8 cellular contexts compared by ENCODE assay signal in the genomic region with DNA sequence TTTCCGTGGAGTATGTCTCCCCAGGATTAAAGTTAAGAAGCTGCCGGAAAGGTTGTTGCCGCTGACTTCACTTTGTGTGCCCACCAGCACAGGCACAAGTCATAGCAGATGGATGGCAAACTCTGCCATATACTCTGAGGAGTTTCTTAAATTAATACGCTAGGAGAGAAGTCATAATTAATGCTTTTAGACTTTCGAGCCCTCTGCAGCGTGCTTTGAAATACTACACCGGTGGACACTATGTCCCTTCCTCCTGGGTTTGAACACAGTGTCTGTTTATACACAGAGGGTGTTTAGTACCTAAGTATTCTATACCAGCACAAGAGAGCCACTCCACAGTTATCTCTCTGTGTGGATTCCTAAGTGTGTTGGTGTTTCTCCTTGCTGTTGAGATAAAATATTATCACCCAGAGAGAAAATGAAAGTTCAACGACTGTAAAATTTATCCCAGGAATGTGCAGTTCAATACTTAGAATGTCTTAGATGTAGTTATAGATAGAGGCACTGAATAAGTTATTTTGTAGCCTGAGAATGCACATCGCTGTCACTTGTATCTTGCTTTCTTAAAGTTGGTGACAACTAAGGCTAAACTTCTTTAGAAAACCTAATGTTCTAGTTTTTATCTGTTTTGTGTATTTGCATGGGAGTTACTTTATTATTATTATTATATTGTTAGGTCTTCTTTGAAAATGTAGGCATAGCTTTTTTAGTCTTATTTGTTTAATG. TPM values are rescaled to one million over a fixed set of nuclear protein-coding genes. Genes with fewer than 3 reads are reported as not detected.
A peak's percentile ranks its signal among the peaks of the same experiment; 100 is the strongest.
DNase-seq lines count a peak whose midpoint lies in the region; ATAC-seq and TF ChIP-seq lines count a peak whose summit lies in the region.

No MANE protein-coding gene starts in this region.

- CTCF ChIA-PET in mammary epithelial cell (lab: Charles Lee; ENCODE audit: low non-redundant PET): no interaction called here

- ATAC-seq in HG02623 (IDR thresholded peaks at IDR 0.05; ENCODE audit: unreplicated experiment): no peak

- H3K4me1 ChIP-seq in mammary epithelial cell (ENCODE audit: insufficient read depth, low read length): peaks cover 33% of the 10 kb centered on the region
- H3K4me1 ChIP-seq in tibial nerve: peaks cover 0 to 62% (median 56%) of the 10 kb centered on the region in 4 donors

- TF ChIP-seq POLR2A in lower leg skin (IDR thresholded peaks at IDR 0.05) (no peak), tibial nerve (IDR thresholded peaks at IDR 0.05) (peak in 1 of 2 donors; percentile 7)

- H3K9me3 ChIP-seq in mammary epithelial cell (replicated peaks; ENCODE audit: insufficient read depth, low read length): no peaks in the 10 kb centered on the region
- no peaks in the 10 kb centered on the region for H3K9me3 ChIP-seq in tibial nerve

- TF ChIP-seq CTCF in GM12875 (IDR thresholded peaks at IDR 0.05; ENCODE audit: borderline replicate concordance, insufficient read depth, low read depth, low read length) (no peak), mammary epithelial cell (conservative IDR thresholded peaks at IDR 0.05 in 1 of 2, IDR thresholded peaks at IDR 0.05 in 1 of 2; ENCODE audit: extremely low read depth in 1 of 2, insufficient read depth in 1 of 2, low read depth in 1 of 2, low read length in 2 of 2) (no peak), lower leg skin (IDR thresholded peaks at IDR 0.05) (no peak), tibial nerve (IDR thresholded peaks at IDR 0.05) (no peak)

- 4% methylated on average over 9 of the region's 9 CpGs for WGBS in mammary epithelial cell (ENCODE audit: low coverage, missing lambda C conversion rate)
- 0 to 1% methylated on average over 9 of the region's 9 CpGs for WGBS in lower leg skin, 2 donors
- WGBS in tibial nerve, 2 donors: 0 to 1% methylated on average over 9 of the region's 9 CpGs

- H3K36me3 ChIP-seq in mammary epithelial cell (ENCODE audit: insufficient read depth, low read length): no peaks in the 10 kb centered on the region
- no peaks in the 10 kb centered on the region for H3K36me3 ChIP-seq in tibial nerve

- intact Hi-C loops in mammary epithelial cell (cut with micrococcal nuclease): loop anchor here (1.0 to 10.0 kb wide), 3 partner anchors 117 to 956 kb away; a partner anchor contains a TSS
- intact Hi-C loops in lower leg skin (cut with DNase I; ENCODE audit: low total_unique reads): no loop called here

- peaks cover 68% of the 10 kb centered on the region for H3K79me2 ChIP-seq in mammary epithelial cell (ENCODE audit: insufficient read depth, low read length)

- in situ Hi-C loops in mammary epithelial cell (cut with MboI; ENCODE audit: low sequenced_read_pairs in 2 of 2): loop anchor here in 1 of 2 donors (25.0 kb wide), 1 partner anchor 183 kb away; no protein-coding TSS in a partner anchor

- no peaks in the 10 kb centered on the region for H4K20me1 ChIP-seq in mammary epithelial cell (ENCODE audit: insufficient read depth, low read length)

- H3K4me2 ChIP-seq in mammary epithelial cell (ENCODE audit: insufficient read depth, low read depth, low read length): peak overlapping the region; percentile 92

- H3K27ac ChIP-seq in mammary epithelial cell (ENCODE audit: insufficient read depth, low read depth, low read length) (peak overlapping the region; percentile 90), tibial nerve (peak overlapping the region; percentile 99 to 100 (median 99))

- DNase-seq in NCI-H526 treated with DMSO at 0.1 percent for 48 hours (lab: John Stamatoyannopoulos, UW): peak; percentile 93
- DNase-seq in mammary epithelial cell: no peak
- no peak for DNase-seq in lower leg skin (ENCODE audit: low spot score in 2 of 2)
- no peak for DNase-seq in tibial nerve (ENCODE audit: low spot score in 2 of 2)
- no peak for DNase-seq in hepatic stellate cell (ENCODE audit: low spot score)
- DNase-seq in SIG-M5 treated with dmso at 0.1 percent for 504 hours (lab: John Stamatoyannopoulos, UW; ENCODE audit: unreplicated experiment): no peak

- no peak overlapping the region for H2AFZ ChIP-seq in mammary epithelial cell (ENCODE audit: low read depth, low read length)

- dilution Hi-C loops in mammary epithelial cell (cut with HindIII; ENCODE audit: low sequenced_read_pairs): no loop called here

- TF ChIP-seq EP300 in tibial nerve (IDR thresholded peaks at IDR 0.05): no peak

- no peaks in the 10 kb centered on the region for H3K27me3 ChIP-seq in mammary epithelial cell (ENCODE audit: insufficient read depth, low read length)
- no peaks in the 10 kb centered on the region for H3K27me3 ChIP-seq in tibial nerve

- BruUV-seq in mammary epithelial cell (replicated peaks; lab: Mats Ljungman, UMichigan): no TSS peak

- peak overlapping the region; percentile 79 for H3K4me3 ChIP-seq in GM12875 (ENCODE audit: low read depth, low read length)
- H3K4me3 ChIP-seq in mammary epithelial cell (replicated peaks in 1 of 3; ENCODE audit: insufficient read depth in 1 of 3, low read depth in 2 of 3, low read length in 3 of 3): peak overlapping the region; percentile 62 to 87 (median 66)
- H3K4me3 ChIP-seq in lower leg skin (ENCODE audit: low read depth, poor library complexity, severe bottlenecking): peak overlapping the region; percentile 77
- peak overlapping the region; percentile 79 to 93 (median 89) for H3K4me3 ChIP-seq in tibial nerve

- H3K9ac ChIP-seq in mammary epithelial cell (ENCODE audit: insufficient read depth, low read length): peak overlapping the region; percentile 92

RNA-seq across cellular contexts. Expression of a gene that starts 1.6 kb away (rescaled TPM):
- total RNA-seq in mammary epithelial cell: 100 to 1,000 TPM; 107 to 188 TPM
- polyA plus RNA-seq in mammary epithelial cell: 69.5 TPM
- polyA minus RNA-seq in mammary epithelial cell: 363 TPM
- total RNA-seq in lower leg skin: 100 to 1,000 TPM; 152 to 286 (median 228) TPM
- total RNA-seq in tibial nerve: 100 to 1,000 TPM; 353 to 653 (median 495) TPM
